25 cellular contexts compared by ENCODE assay signal in genomic region chr20:5746064-5746463, GRCh38. TPM values are rescaled to one million over a fixed set of nuclear protein-coding genes. Genes with fewer than 3 reads are reported as not detected.
DNase-seq lines count a peak whose midpoint lies in the region; ATAC-seq, FAIRE-seq and TF ChIP-seq lines count a peak whose summit lies in the region.
"Had no signal": no experiment of that assay in that cellular context is flagged by ENCODE, and none has a peak within 500 bp of the region (broad histone marks: within the 10 kb centered on the region; RNA-seq: fewer than 3 reads in every experiment).

No MANE protein-coding gene starts in this region.

- intact Hi-C loops in K562 (cut with micrococcal nuclease) = no loop called here

- no peaks in the 10 kb centered on the region for H3K27me3 ChIP-seq in GM23338 (ENCODE audit: insufficient read depth)
- no peaks in the 10 kb centered on the region for H3K27me3 ChIP-seq in K562 (ENCODE audit: control insufficient read depth in 2 of 2, insufficient read depth in 2 of 2, low read length in 2 of 2)
- H3K27me3 ChIP-seq: BLaER1 treated with 17β-estradiol and CSF1 and Interleukin-3, amounts not matched to agents 10 nM and 100 nM had no signal

- CTCF ChIA-PET in A549 (lab: Yijun Ruan, JAX) (interaction anchor here (0.6 to 1.1 kb wide), 2 partner anchors 138 to 177 kb away, joined by 3 read pairs; no protein-coding TSS in a partner anchor), K562 (lab: Yijun Ruan, JAX; ENCODE audit: low intra/inter-chr PET ratio) (no interaction called here)

- POLR2A ChIA-PET in A549 (lab: Yijun Ruan, JAX) = no interaction called here
- POLR2A ChIA-PET in K562 (lab: Yijun Ruan, JAX) = no interaction called here

- H3K9me3 Mint-ChIP-seq in GM23338 (peaks cover 3% of the 10 kb centered on the region; the same call in 2 of the 3 replicates), nephron (no peaks in the 10 kb centered on the region)
- no peaks in the 10 kb centered on the region for H3K9me3 Mint-ChIP-seq in stimulated activated effector memory CD8-positive, alpha-beta T cell treated with anti-CD3 and anti-CD28 coated beads, Interleukin-12 subunit alpha, Interleukin-12 subunit beta, amount 100 ng/mL, for 72 hours

- H3K4me1 Mint-ChIP-seq in GM23338 (no peaks in the 10 kb centered on the region), nephron (peaks cover 6% of the 10 kb centered on the region)
- H3K4me1 Mint-ChIP-seq in stimulated activated effector memory CD8-positive, alpha-beta T cell treated with anti-CD3 and anti-CD28 coated beads, Interleukin-12 subunit alpha, Interleukin-12 subunit beta, amount 100 ng/mL, for 72 hours = peaks cover 3% of the 10 kb centered on the region

- no peaks in the 10 kb centered on the region for H3K9me1 ChIP-seq in K562 (ENCODE audit: control insufficient read depth, insufficient read depth, low read length)

- H3K27me3 Mint-ChIP-seq in GM23338 (ENCODE audit: insufficient read depth, low read depth, poor library complexity) = peaks cover 4% of the 10 kb centered on the region
- H3K27me3 Mint-ChIP-seq in nephron (ENCODE audit: low read depth) = peaks cover 3% of the 10 kb centered on the region

- in situ Hi-C loops in K562 (cut with MboI) = no loop called here

- H3K4me2 ChIP-seq in A549 = no peak overlapping the region
- no peak overlapping the region for H3K4me2 ChIP-seq in GM23338
- H3K4me2 ChIP-seq in K562 (ENCODE audit: insufficient read depth, low read length) = no peak overlapping the region
- H3K4me2 ChIP-seq: BLaER1 treated with 17β-estradiol and CSF1 and Interleukin-3, amounts not matched to agents 10 nM and 100 nM had no signal

- H3K4me1 ChIP-seq in A549 = peaks cover 8% of the 10 kb centered on the region
- H3K4me1 ChIP-seq in GM23338 (ENCODE audit: insufficient read depth) = peaks cover under 1% of the 10 kb centered on the region; the same call in 1 of the 2 replicates
- peaks cover 4% of the 10 kb centered on the region in 2 experiments; a peak in 3 of 5 replicates for H3K4me1 ChIP-seq in K562 (replicated peaks in 1 of 2; ENCODE audit: control insufficient read depth in 2 of 2, insufficient read depth in 2 of 2, low read length in 2 of 2)

- no peak for TF ChIP-seq RAD21 in A549 (conservative IDR thresholded peaks at IDR 0.05 in 1 of 2, IDR thresholded peaks at IDR 0.05 in 1 of 2)
- TF ChIP-seq RAD21 in K562 (CRISPR knock-in tag; conservative IDR thresholded peaks at IDR 0.05 in 1 of 2, IDR thresholded peaks at IDR 0.05 in 1 of 2) = no peak

- FAIRE-seq in A549 (lab: Jason Lieb, UNC) = no peak
- no peak for FAIRE-seq in K562 (lab: Jason Lieb, UNC)
- FAIRE-seq: A204.1, D721Med, GM12891, GM18507, H1 had no signal

- no TSS peak for BruUV-seq in K562 (replicated peaks; lab: Mats Ljungman, UMichigan)

- H3K27ac ChIP-seq in A549 (peak overlapping the region in 1 of 2 experiments; percentile 42; a peak in 3 of 6 replicates), GM23338 (ENCODE audit: low read depth) (no peak overlapping the region), K562 (ENCODE audit: extremely low read depth, low read depth, low read length) (no peak overlapping the region)
- H3K27ac ChIP-seq: 22Rv1; BLaER1 treated with 17β-estradiol and CSF1 and Interleukin-3, amounts not matched to agents 10 nM and 100 nM had no signal

- H3K36me3 ChIP-seq in GM23338 (ENCODE audit: insufficient read depth) (no peaks in the 10 kb centered on the region), K562 (ENCODE audit: control insufficient read depth, insufficient read depth, low read length) (no peaks in the 10 kb centered on the region)
- H3K36me3 ChIP-seq: BE2C; BLaER1 treated with 17β-estradiol and CSF1 and Interleukin-3, amounts not matched to agents 10 nM and 100 nM had no signal

- TF ChIP-seq POLR2A in A549 (IDR thresholded peaks at IDR 0.05; ENCODE audit: low read length) = no peak
- TF ChIP-seq POLR2A in K562 (conservative IDR thresholded peaks at IDR 0.05) = no peak

- DNase-seq in A549 (ENCODE audit: low read depth in 1 of 2, low spot score in 1 of 2) = no peak
- no peak for DNase-seq in GM23338 (ENCODE audit: low spot score)
- DNase-seq in K562 (ENCODE audit: extremely low read depth in 1 of 4, low spot score in 3 of 4) = no peak
- DNase-seq in HT-29 (ENCODE audit: low spot score) = no peak
- DNase-seq in NCI-H2107 treated with DMSO at 0.1 percent for 48 hours (lab: John Stamatoyannopoulos, UW; ENCODE audit: unreplicated experiment) = no peak
- DNase-seq in stimulated activated effector memory CD8-positive, alpha-beta T cell treated with anti-CD3 and anti-CD28 coated beads, Interleukin-12 subunit alpha, Interleukin-12 subunit beta, amount 100 ng/mL, for 72 hours (ENCODE audit: low spot score in 2 of 2) = no peak
- DNase-seq: ACHN; AML-193; BE2C; CD8-positive, alpha-beta T cell; DMS 273 treated with DMSO at 0.1 percent for 48 hours; DMS79; EL; GF-D8; H7; HCEC 1CT had no signal

- no peak overlapping the region for H3K4me3 Mint-ChIP-seq in GM23338
- H3K4me3 Mint-ChIP-seq in nephron = no peak overlapping the region
- H3K4me3 Mint-ChIP-seq in stimulated activated effector memory CD8-positive, alpha-beta T cell treated with anti-CD3 and anti-CD28 coated beads, Interleukin-12 subunit alpha, Interleukin-12 subunit beta, amount 100 ng/mL, for 72 hours = no peak overlapping the region
- H3K4me3 Mint-ChIP-seq: CD8-positive, alpha-beta T cell had no signal

- no peaks in the 10 kb centered on the region for H3F3A ChIP-seq in GM23338 (replicated peaks; ENCODE audit: low read depth)

- H3K36me3 Mint-ChIP-seq in GM23338 (ENCODE audit: low read depth) (peaks cover 3% of the 10 kb centered on the region; the same call in 2 of the 3 replicates), nephron (ENCODE audit: low read depth) (no peaks in the 10 kb centered on the region)
- H3K36me3 Mint-ChIP-seq in stimulated activated effector memory CD8-positive, alpha-beta T cell treated with anti-CD3 and anti-CD28 coated beads, Interleukin-12 subunit alpha, Interleukin-12 subunit beta, amount 100 ng/mL, for 72 hours = no peaks in the 10 kb centered on the region

- H3K27ac Mint-ChIP-seq in GM23338 = no peak overlapping the region
- peak overlapping the region in 2 of 3 experiments; percentile 56 to 64 for H3K27ac Mint-ChIP-seq in nephron
- no peak overlapping the region for H3K27ac Mint-ChIP-seq in stimulated activated effector memory CD8-positive, alpha-beta T cell treated with anti-CD3 and anti-CD28 coated beads, Interleukin-12 subunit alpha, Interleukin-12 subunit beta, amount 100 ng/mL, for 72 hours
- H3K27ac Mint-ChIP-seq: CD8-positive, alpha-beta T cell had no signal

- TF ChIP-seq EP300 in A549 (IDR thresholded peaks at IDR 0.05) (no peak), K562 (IDR thresholded peaks at IDR 0.05; ENCODE audit: low read length) (no peak)

- H2AFZ ChIP-seq in GM23338 (0 out of 2 replicates have a peak overlapping the region, but pooled peaks have one; percentile 39), K562 (ENCODE audit: low read depth, low read length) (no peak overlapping the region)

- 0 out of 2 replicates have a peak, but pooled peaks cover 6% of the 10 kb centered on the region for H3K9me2 ChIP-seq in GM23338 (ENCODE audit: insufficient read depth)

- no peaks in the 10 kb centered on the region for H3K9me3 ChIP-seq in A549
- no peaks in the 10 kb centered on the region for H3K9me3 ChIP-seq in K562 (replicated peaks; ENCODE audit: control insufficient read depth, insufficient read depth, low read depth, low read length)

- no peak overlapping the region for H3K4me3 ChIP-seq in A549
- H3K4me3 ChIP-seq in GM23338 = no peak overlapping the region
- no peak overlapping the region for H3K4me3 ChIP-seq in K562
- H3K4me3 ChIP-seq: BLaER1 treated with 17β-estradiol and CSF1 and Interleukin-3, amounts not matched to agents 10 nM and 100 nM had no signal

- no peaks in the 10 kb centered on the region for H4K20me1 ChIP-seq in GM23338 (replicated peaks; ENCODE audit: insufficient read depth)
- H4K20me1 ChIP-seq in K562 (replicated peaks; ENCODE audit: control insufficient read depth, insufficient read depth, low read length) = no peaks in the 10 kb centered on the region
- H4K20me1 ChIP-seq: BLaER1 treated with 17β-estradiol and CSF1 and Interleukin-3, amounts not matched to agents 10 nM and 100 nM had no signal

- H3K79me2 ChIP-seq in GM23338 (replicated peaks; ENCODE audit: insufficient read depth) (no peaks in the 10 kb centered on the region), K562 (ENCODE audit: control insufficient read depth, insufficient read depth, low read length) (no peaks in the 10 kb centered on the region)

- WGBS in A549 (ENCODE audit: missing lambda C conversion rate) = 74% methylated on average over 1 of the region's 1 CpG
- WGBS in K562 (ENCODE audit: insufficient coverage, low coverage, missing lambda C conversion rate) = 25% methylated on average over 1 of the region's 1 CpG

- no peak for TF ChIP-seq CTCF in A549 (IDR thresholded peaks at IDR 0.05)
- no peak for TF ChIP-seq CTCF in GM23338 (conservative IDR thresholded peaks at IDR 0.05; ENCODE audit: low read depth in 2 of 2)
- TF ChIP-seq CTCF in K562 (IDR thresholded peaks at IDR 0.05 in 2 of 3, conservative IDR thresholded peaks at IDR 0.05 in 1 of 3; ENCODE audit: insufficient read depth in 2 of 3, low read depth in 1 of 3, low read length in 3 of 3) = no peak
- no peak for TF ChIP-seq CTCF in nephron (IDR thresholded peaks at IDR 0.05; ENCODE audit: unreplicated experiment in 3 of 3)

- ATAC-seq in A549 (no peak), GM23338 (no peak), K562 (no peak), GM18519 (IDR thresholded peaks at IDR 0.05; ENCODE audit: low FRiP score, unreplicated experiment) (no peak)
- ATAC-seq in stimulated activated effector memory CD8-positive, alpha-beta T cell treated with anti-CD3 and anti-CD28 coated beads, Interleukin-12 subunit alpha, Interleukin-12 subunit beta, amount 100 ng/mL, for 72 hours = no peak
- ATAC-seq: CD8-positive, alpha-beta T cell had no signal

- H3K9ac ChIP-seq in K562 (ENCODE audit: insufficient read depth in 1 of 2, low read depth in 2 of 2, low read length in 2 of 2) = no peak overlapping the region
- H3K9ac ChIP-seq: BLaER1 treated with 17β-estradiol and CSF1 and Interleukin-3, amounts not matched to agents 10 nM and 100 nM had no signal

RNA-seq across cellular contexts. Expression of gene SHLD1, which starts 4.1 kb away (rescaled TPM):
- polyA plus RNA-seq in A549 (2011; rRNA removed) (17.4 and 18.4 TPM in 2 replicates), A549 (2017; fragmentation: RNase III; extraction: RNeasy Plus Mini Kit Qiagen cat#74134 plus additional on column Dnase treatment) (6.1 to 7.3 TPM (median 6.5 TPM) in 3 replicates), GM23338 (2016; fragmentation: Nextera tagmentation; extraction: Ambion mirVana) (15.0 and 15.1 TPM in 2 replicates), K562 (2011; rRNA removed) (12.1 and 13.9 TPM in 2 replicates), K562 (2014; fragmentation: Illumina TruSeq; extraction: Trizol) (6.2 and 7.6 TPM in 2 replicates), K562 (2014; fragmentation: Nextera tagmentation; extraction: Ambion mirVana) (10 to 100 TPM; 20.7 to 21.6 TPM), K562 (2014; rRNA removed) (7.3 and 8.4 TPM in 2 replicates)
- 5.6 TPM in 2 replicates for polyA plus RNA-seq in A549 (2012; cell fraction: cytosol; rRNA removed)
- 2.2 and 3.3 TPM in 2 replicates for polyA plus RNA-seq in A549 (2012; cell fraction: nucleus; rRNA removed)
- 7.9 and 8.9 TPM in 2 replicates for polyA minus RNA-seq in A549 (2011; rRNA and poly(A)+ RNA removed)
- 1.4 and 5.2 TPM in 2 replicates for total RNA-seq in GM23338 (2014; rRNA removed; shearing (Covaris generic))
- 5.6 and 11.8 TPM in 2 replicates for total RNA-seq in K562 (2011; cell fraction: chromatin; rRNA removed; ENCODE audit: low replicate concordance)
- total RNA-seq in K562 (2011; cell fraction: nucleolus; rRNA removed) = 4.9 and 9.7 TPM in 2 replicates
- total RNA-seq in K562 (2011; cell fraction: nucleoplasm; rRNA removed) = 9.7 and 12.2 TPM in 2 replicates
- total RNA-seq in K562 (2014; rRNA removed) (3.7 and 3.8 TPM in 2 replicates), K562 (2014; rRNA removed; fragmentation: Illumina TruSeq; extraction: Trizol) (6.9 and 7.9 TPM in 2 replicates), K562 (2015; rRNA removed; fragmentation: Illumina TruSeq; extraction: Trizol) (7.4 and 8.2 TPM in 2 replicates), K562 (2021) (5.9 and 7.3 TPM in 2 replicates)
- polyA plus RNA-seq in K562 (2011; cell fraction: cytosol; rRNA removed) = 8.1 and 13.8 TPM in 2 replicates
- polyA plus RNA-seq in K562 (2011; cell fraction: nucleus; rRNA removed) = 3.7 and 7.9 TPM in 2 replicates
- polyA plus RNA-seq in K562 (2012) = 8.9 and 9.1 TPM in 2 replicates
- polyA minus RNA-seq in K562 (2011; rRNA and poly(A)+ RNA removed) = 4.9 and 5.3 TPM in 2 replicates
- polyA minus RNA-seq in K562 (2011; cell fraction: cytosol; rRNA and poly(A)+ RNA removed) = 1.2 and 1.5 TPM in 2 replicates
- 3.6 and 8.0 TPM in 2 replicates for polyA minus RNA-seq in K562 (2011; cell fraction: nucleus; rRNA and poly(A)+ RNA removed)
- total RNA-seq in HT-29 (2014; rRNA removed; shearing (Covaris generic)) = 0.61 and 4.5 TPM in 2 replicates

Comparison
In these comparisons a context has a peak if more than half of its experiments do, and no peak if none do; other contexts are left out.
1. H3K27ac Mint-ChIP-seq: peak in nephron (2 of 3); none in GM23338 (single experiment) and stimulated activated effector memory CD8-positive, alpha-beta T cell treated with anti-CD3 and anti-CD28 coated beads, Interleukin-12 subunit alpha, Interleukin-12 subunit beta, amount 100 ng/mL, for 72 hours (single experiment).